In the genomic region with DNA sequence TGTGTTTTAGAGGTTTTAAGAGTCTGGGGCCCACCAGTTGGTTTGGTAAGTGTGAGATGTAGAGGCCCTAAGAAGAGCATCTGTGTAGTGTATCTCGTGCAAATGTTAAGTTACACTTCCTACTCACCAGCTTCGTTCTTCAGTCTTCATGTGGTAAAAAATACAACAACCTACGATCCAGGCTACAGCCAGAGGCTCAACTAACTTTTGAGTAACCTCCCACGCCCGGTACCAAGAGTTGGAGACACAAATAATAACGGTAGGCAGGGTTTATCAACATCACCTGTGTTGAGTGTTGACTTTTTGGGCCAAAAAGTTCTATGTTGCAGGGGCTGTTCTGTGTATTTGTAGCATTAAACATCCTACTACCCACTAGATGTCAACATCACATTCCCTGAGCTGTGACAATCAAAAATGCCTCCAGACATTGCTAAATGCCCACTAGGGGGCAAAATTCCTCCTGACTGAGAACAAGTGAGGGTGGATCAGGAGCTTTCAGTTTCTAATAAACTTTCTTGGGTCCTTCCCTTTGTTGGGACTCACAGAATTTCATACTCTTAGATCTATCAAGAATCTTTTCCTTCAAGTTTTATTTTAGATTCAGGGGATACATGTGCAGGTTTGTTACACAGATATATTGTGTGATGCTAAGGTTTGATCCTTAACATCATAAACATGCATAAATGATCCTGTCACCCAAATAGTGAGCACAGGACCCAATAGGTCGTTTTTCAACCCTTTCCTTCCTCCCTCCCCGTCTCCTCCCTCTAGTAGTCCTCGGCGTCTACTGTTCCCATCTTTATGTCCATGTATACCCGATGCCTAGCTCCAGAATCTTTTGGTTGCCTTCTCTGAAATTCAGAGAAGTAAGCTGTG, we compare ENCODE assay signal across 9 cellular contexts.
A peak's percentile ranks its signal among the peaks of the same experiment; 100 is the strongest.
DNase-seq lines count a peak whose midpoint lies in the region; TF ChIP-seq lines count a peak whose summit lies in the region.
"Had no signal": no experiment of that assay in that cellular context is flagged by ENCODE, and none has a peak within 500 bp of the region (broad histone marks: within the 10 kb centered on the region; RNA-seq: fewer than 3 reads in every experiment).

No MANE protein-coding gene starts in this region.

- H3K4me2 ChIP-seq in SU-DHL-6 (ENCODE audit: low read depth, low read length, poor library complexity, severe bottlenecking), result peak overlapping the region; percentile 28
- H3K4me2 ChIP-seq: BLaER1 had no signal

- DNase-seq in NCI-H1436 (lab: John Stamatoyannopoulos, UW), result peak; percentile 12
- DNase-seq in NCI-H1436 treated with DMSO at 0.1 percent for 48 hours (lab: John Stamatoyannopoulos, UW), result no peak
- DNase-seq in GOT3 (lab: John Stamatoyannopoulos, UW), result peak; percentile 59
- DNase-seq in astrocyte of the spinal cord (ENCODE audit: low read depth, low spot score), result peak; percentile 65
- peak; percentile 69 for DNase-seq in iPS DF 4.7 (ENCODE audit: extremely low read depth, low spot score)
- no peak for DNase-seq in spleen

- peaks cover 0 to 24% (median 17%) of the 10 kb centered on the region in 6 donors for H3K4me1 ChIP-seq in spleen

- peak overlapping the region; percentile 3 for H3K27ac ChIP-seq in KOPT-K1 (ENCODE audit: low read depth, low read length, poor library complexity, severe bottlenecking)
- no peak overlapping the region for H3K27ac ChIP-seq in SU-DHL-6 (ENCODE audit: low read depth, low read length)
- H3K27ac ChIP-seq in spleen, result peak overlapping the region in 6 of 8 donors; percentile 13 to 65 (median 46)
- H3K27ac ChIP-seq: BLaER1 had no signal

- no peak for TF ChIP-seq POLR2A in spleen (IDR thresholded peaks at IDR 0.05)

- H2AFZ ChIP-seq in SU-DHL-6 (ENCODE audit: low read depth, low read length, severe bottlenecking), result peak overlapping the region; percentile 2

- no peaks in the 10 kb centered on the region for H3K9me2 ChIP-seq in SU-DHL-6 (replicated peaks; ENCODE audit: insufficient read depth, low read length)

- H3K9me3 ChIP-seq in KOPT-K1 (ENCODE audit: insufficient read depth, low read length, poor library complexity, severe bottlenecking) (no peaks in the 10 kb centered on the region), SU-DHL-6 (ENCODE audit: insufficient read depth, low read length) (no peaks in the 10 kb centered on the region), spleen (no peaks in the 10 kb centered on the region)
- H3K9me3 ChIP-seq: BLaER1 had no signal

- H3K27me3 ChIP-seq in SU-DHL-6 (ENCODE audit: low read length) (no peaks in the 10 kb centered on the region), spleen (replicated peaks in 1 of 7) (no peaks in the 10 kb centered on the region)
- H3K27me3 ChIP-seq: BLaER1 had no signal

- in situ Hi-C loops in astrocyte of the spinal cord (cut with HindIII; ENCODE audit: low sequenced_read_pairs), result no loop called here

- H3K36me3 ChIP-seq in KOPT-K1 (ENCODE audit: insufficient read depth, low read length) (no peaks in the 10 kb centered on the region), SU-DHL-6 (ENCODE audit: low read length) (no peaks in the 10 kb centered on the region), spleen (no peaks in the 10 kb centered on the region)
- H3K36me3 ChIP-seq: BLaER1 had no signal

- no peaks in the 10 kb centered on the region for H3K79me2 ChIP-seq in SU-DHL-6 (ENCODE audit: insufficient read depth, low read length)

- no peak overlapping the region for H3K9ac ChIP-seq in SU-DHL-6 (ENCODE audit: low read length)
- H3K9ac ChIP-seq: BLaER1 had no signal

- H3K4me3 ChIP-seq in SU-DHL-6 (ENCODE audit: insufficient read depth, low read length, poor library complexity, severe bottlenecking), result no peak overlapping the region
- no peak overlapping the region for H3K4me3 ChIP-seq in astrocyte of the spinal cord (ENCODE audit: low read depth, low read length)
- peak overlapping the region in 7 of 8 donors; percentile 16 to 62 (median 25) for H3K4me3 ChIP-seq in spleen
- H3K4me3 ChIP-seq: BLaER1 had no signal

- intact Hi-C loops in spleen (cut with DNase I; ENCODE audit: low total_unique reads), result loop anchor here (5.0 kb wide), 1 partner anchor 96 kb away; a partner anchor contains a TSS

- 48 to 61% (median 52%) methylated on average over 11 of the region's 11 CpGs for WGBS in spleen, 5 donors

- TF ChIP-seq CTCF in SU-DHL-6 (IDR thresholded peaks at IDR 0.05; ENCODE audit: insufficient read depth, low read length, poor library complexity, severe bottlenecking) (peak; percentile 80), astrocyte of the spinal cord (IDR thresholded peaks at IDR 0.05; ENCODE audit: low read depth, low read length) (peak; percentile 81), spleen (IDR thresholded peaks at IDR 0.05 in 8 of 11, conservative IDR thresholded peaks at IDR 0.05 in 3 of 11) (peak in 10 of 11 experiments; percentile 43 to 84 (median 76))

- H4K20me1 ChIP-seq in SU-DHL-6 (ENCODE audit: low read depth, low read length), result no peaks in the 10 kb centered on the region
- H4K20me1 ChIP-seq: BLaER1 had no signal

- H3F3A ChIP-seq in SU-DHL-6 (ENCODE audit: insufficient read depth), result no peaks in the 10 kb centered on the region

Comparison
In these comparisons a context has a peak if more than half of its experiments do, and no peak if none do; other contexts are left out.
1. DNase-seq: peak in NCI-H1436 (single experiment), GOT3 (single experiment), astrocyte of the spinal cord (single experiment) and iPS DF 4.7 (single experiment); none in NCI-H1436 treated with DMSO at 0.1 percent for 48 hours (single experiment) and spleen (single experiment).
2. H3K4me3 ChIP-seq: peak in spleen (7 of 8); none in SU-DHL-6 (single experiment) and astrocyte of the spinal cord (single experiment).
3. Peak in every context shown above with its lines, with median percentiles within 50 percentile points of each other: CTCF ChIP-seq.